Comparison of ENCODE assay signal across 2 cellular contexts in the genomic region with DNA sequence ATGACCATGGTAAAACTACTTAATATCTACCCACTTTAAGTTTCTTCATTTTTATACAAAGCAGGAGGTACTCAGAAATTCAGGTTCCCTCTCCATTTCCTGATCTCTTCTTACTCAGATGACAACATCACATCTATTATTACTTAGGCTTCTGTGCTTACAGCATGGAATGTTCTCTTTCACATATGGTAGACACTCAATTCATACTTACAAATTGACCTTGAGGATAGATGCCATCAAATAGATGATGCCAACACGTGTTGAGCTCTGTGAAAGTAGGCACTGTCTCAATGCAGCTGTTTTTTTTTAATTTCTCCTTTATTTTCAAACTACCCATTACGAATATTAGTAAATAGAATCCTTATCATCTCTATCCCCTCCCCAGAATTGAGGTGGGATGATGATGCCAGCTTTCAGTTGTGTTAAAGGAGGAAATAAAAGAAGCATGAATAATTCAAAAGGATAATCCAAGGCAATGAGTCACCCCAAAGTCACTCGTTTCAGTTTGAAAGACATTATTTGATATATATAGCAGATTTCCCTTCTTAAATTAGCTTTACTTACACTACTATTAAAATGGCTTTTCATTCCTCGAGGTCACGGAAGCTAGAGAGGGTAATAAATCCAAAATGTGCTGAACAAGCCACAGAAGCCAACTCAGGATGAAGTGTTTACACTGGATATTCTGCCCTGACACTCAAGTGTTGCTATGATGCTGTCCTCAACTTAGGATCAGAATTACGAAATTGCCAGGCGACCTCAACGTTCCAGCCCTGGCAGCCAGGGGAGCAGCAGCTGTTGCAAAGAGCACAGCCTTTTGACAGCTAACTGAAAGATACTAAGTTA.
TF ChIP-seq lines count a peak whose summit lies in the region.

No MANE protein-coding gene starts in this region.

TF ChIP-seq in SK-N-SH treated with all-trans-retinoic acid at 6 μM for 48 hours, 23 proteins besides CTCF, POLR2A, EP300 and RAD21 (continued from another document):
- TF ChIP-seq ZC3H10 (CRISPR knock-in tag; IDR thresholded peaks at IDR 0.05) (no peak), GLIS3 (CRISPR knock-in tag; IDR thresholded peaks at IDR 0.05) (no peak), SNAI2 (CRISPR knock-in tag; IDR thresholded peaks at IDR 0.05) (no peak), RARB (CRISPR knock-in tag; IDR thresholded peaks at IDR 0.05) (no peak), CSDC2 (CRISPR knock-in tag; IDR thresholded peaks at IDR 0.05) (no peak), ZFP30 (CRISPR knock-in tag; IDR thresholded peaks at IDR 0.05) (no peak), TCF4 (CRISPR knock-in tag; IDR thresholded peaks at IDR 0.05; ENCODE audit: borderline replicate concordance) (no peak), ZNF565 (CRISPR knock-in tag; conservative IDR thresholded peaks at IDR 0.05; ENCODE audit: low read depth) (no peak), ARNTL (CRISPR knock-in tag; IDR thresholded peaks at IDR 0.05; ENCODE audit: borderline replicate concordance, low read depth) (no peak)
- TF ChIP-seq, protein P1, sequence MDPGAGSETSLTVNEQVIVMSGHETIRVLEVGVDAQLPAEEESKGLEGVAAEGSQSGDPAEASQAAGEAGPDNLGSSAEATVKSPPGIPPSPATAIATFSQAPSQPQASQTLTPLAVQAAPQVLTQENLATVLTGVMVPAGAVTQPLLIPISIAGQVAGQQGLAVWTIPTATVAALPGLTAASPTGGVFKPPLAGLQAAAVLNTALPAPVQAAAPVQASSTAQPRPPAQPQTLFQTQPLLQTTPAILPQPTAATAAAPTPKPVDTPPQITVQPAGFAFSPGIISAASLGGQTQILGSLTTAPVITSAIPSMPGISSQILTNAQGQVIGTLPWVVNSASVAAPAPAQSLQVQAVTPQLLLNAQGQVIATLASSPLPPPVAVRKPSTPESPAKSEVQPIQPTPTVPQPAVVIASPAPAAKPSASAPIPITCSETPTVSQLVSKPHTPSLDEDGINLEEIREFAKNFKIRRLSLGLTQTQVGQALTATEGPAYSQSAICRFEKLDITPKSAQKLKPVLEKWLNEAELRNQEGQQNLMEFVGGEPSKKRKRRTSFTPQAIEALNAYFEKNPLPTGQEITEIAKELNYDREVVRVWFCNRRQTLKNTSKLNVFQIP (CRISPR knock-in tag; IDR thresholded peaks at IDR 0.05; ENCODE audit: borderline replicate concordance, low read depth), result no peak

TF ChIP-seq in GM23338, 12 proteins besides CTCF, POLR2A, EP300 and RAD21 (continued from another document):
- TF ChIP-seq, protein P2, sequence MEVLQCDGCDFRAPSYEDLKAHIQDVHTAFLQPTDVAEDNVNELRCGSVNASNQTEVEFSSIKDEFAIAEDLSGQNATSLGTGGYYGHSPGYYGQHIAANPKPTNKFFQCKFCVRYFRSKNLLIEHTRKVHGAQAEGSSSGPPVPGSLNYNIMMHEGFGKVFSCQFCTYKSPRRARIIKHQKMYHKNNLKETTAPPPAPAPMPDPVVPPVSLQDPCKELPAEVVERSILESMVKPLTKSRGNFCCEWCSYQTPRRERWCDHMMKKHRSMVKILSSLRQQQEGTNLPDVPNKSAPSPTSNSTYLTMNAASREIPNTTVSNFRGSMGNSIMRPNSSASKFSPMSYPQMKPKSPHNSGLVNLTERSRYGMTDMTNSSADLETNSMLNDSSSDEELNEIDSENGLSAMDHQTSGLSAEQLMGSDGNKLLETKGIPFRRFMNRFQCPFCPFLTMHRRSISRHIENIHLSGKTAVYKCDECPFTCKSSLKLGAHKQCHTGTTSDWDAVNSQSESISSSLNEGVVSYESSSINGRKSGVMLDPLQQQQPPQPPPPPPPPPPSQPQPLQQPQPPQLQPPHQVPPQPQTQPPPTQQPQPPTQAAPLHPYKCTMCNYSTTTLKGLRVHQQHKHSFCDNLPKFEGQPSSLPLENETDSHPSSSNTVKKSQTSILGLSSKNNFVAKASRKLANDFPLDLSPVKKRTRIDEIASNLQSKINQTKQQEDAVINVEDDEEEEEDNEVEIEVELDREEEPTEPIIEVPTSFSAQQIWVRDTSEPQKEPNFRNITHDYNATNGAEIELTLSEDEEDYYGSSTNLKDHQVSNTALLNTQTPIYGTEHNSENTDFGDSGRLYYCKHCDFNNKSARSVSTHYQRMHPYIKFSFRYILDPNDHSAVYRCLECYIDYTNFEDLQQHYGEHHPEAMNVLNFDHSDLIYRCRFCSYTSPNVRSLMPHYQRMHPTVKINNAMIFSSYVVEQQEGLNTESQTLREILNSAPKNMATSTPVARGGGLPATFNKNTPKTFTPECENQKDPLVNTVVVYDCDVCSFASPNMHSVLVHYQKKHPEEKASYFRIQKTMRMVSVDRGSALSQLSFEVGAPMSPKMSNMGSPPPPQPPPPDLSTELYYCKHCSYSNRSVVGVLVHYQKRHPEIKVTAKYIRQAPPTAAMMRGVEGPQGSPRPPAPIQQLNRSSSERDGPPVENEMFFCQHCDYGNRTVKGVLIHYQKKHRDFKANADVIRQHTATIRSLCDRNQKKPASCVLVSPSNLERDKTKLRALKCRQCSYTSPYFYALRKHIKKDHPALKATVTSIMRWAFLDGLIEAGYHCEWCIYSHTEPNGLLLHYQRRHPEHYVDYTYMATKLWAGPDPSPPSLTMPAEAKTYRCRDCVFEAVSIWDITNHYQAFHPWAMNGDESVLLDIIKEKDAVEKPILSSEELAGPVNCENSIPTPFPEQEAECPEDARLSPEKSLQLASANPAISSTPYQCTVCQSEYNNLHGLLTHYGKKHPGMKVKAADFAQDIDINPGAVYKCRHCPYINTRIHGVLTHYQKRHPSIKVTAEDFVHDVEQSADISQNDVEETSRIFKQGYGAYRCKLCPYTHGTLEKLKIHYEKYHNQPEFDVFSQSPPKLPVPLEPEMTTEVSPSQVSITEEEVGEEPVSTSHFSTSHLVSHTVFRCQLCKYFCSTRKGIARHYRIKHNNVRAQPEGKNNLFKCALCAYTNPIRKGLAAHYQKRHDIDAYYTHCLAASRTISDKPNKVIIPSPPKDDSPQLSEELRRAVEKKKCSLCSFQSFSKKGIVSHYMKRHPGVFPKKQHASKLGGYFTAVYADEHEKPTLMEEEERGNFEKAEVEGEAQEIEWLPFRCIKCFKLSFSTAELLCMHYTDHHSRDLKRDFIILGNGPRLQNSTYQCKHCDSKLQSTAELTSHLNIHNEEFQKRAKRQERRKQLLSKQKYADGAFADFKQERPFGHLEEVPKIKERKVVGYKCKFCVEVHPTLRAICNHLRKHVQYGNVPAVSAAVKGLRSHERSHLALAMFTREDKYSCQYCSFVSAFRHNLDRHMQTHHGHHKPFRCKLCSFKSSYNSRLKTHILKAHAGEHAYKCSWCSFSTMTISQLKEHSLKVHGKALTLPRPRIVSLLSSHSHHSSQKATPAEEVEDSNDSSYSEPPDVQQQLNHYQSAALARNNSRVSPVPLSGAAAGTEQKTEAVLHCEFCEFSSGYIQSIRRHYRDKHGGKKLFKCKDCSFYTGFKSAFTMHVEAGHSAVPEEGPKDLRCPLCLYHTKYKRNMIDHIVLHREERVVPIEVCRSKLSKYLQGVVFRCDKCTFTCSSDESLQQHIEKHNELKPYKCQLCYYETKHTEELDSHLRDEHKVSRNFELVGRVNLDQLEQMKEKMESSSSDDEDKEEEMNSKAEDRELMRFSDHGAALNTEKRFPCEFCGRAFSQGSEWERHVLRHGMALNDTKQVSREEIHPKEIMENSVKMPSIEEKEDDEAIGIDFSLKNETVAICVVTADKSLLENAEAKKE (CRISPR knock-in tag; IDR thresholded peaks at IDR 0.05), result no peak
- TF ChIP-seq, protein P3, sequence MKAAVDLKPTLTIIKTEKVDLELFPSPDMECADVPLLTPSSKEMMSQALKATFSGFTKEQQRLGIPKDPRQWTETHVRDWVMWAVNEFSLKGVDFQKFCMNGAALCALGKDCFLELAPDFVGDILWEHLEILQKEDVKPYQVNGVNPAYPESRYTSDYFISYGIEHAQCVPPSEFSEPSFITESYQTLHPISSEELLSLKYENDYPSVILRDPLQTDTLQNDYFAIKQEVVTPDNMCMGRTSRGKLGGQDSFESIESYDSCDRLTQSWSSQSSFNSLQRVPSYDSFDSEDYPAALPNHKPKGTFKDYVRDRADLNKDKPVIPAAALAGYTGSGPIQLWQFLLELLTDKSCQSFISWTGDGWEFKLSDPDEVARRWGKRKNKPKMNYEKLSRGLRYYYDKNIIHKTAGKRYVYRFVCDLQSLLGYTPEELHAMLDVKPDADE (IDR thresholded peaks at IDR 0.05), result no peak
- TF ChIP-seq CREB1 (CRISPR knock-in tag; IDR thresholded peaks at IDR 0.05; ENCODE audit: low read depth) (no peak), ZNF114 (CRISPR knock-in tag; IDR thresholded peaks at IDR 0.05) (no peak), EZH2 (IDR thresholded peaks at IDR 0.05; ENCODE audit: low read depth, unreplicated experiment) (no peak), POLR2AphosphoS5 (IDR thresholded peaks at IDR 0.05; ENCODE audit: low read depth) (no peak), ZNF331 (CRISPR knock-in tag; IDR thresholded peaks at IDR 0.05; ENCODE audit: low read depth) (no peak), STAT1 (IDR thresholded peaks at IDR 0.05; ENCODE audit: unreplicated experiment) (no peak), NANOG (IDR thresholded peaks at IDR 0.05; ENCODE audit: borderline replicate concordance) (no peak)
- TF ChIP-seq, protein P4, sequence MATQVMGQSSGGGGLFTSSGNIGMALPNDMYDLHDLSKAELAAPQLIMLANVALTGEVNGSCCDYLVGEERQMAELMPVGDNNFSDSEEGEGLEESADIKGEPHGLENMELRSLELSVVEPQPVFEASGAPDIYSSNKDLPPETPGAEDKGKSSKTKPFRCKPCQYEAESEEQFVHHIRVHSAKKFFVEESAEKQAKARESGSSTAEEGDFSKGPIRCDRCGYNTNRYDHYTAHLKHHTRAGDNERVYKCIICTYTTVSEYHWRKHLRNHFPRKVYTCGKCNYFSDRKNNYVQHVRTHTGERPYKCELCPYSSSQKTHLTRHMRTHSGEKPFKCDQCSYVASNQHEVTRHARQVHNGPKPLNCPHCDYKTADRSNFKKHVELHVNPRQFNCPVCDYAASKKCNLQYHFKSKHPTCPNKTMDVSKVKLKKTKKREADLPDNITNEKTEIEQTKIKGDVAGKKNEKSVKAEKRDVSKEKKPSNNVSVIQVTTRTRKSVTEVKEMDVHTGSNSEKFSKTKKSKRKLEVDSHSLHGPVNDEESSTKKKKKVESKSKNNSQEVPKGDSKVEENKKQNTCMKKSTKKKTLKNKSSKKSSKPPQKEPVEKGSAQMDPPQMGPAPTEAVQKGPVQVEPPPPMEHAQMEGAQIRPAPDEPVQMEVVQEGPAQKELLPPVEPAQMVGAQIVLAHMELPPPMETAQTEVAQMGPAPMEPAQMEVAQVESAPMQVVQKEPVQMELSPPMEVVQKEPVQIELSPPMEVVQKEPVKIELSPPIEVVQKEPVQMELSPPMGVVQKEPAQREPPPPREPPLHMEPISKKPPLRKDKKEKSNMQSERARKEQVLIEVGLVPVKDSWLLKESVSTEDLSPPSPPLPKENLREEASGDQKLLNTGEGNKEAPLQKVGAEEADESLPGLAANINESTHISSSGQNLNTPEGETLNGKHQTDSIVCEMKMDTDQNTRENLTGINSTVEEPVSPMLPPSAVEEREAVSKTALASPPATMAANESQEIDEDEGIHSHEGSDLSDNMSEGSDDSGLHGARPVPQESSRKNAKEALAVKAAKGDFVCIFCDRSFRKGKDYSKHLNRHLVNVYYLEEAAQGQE (IDR thresholded peaks at IDR 0.05; ENCODE audit: unreplicated experiment), result no peak
